In the genomic region with DNA sequence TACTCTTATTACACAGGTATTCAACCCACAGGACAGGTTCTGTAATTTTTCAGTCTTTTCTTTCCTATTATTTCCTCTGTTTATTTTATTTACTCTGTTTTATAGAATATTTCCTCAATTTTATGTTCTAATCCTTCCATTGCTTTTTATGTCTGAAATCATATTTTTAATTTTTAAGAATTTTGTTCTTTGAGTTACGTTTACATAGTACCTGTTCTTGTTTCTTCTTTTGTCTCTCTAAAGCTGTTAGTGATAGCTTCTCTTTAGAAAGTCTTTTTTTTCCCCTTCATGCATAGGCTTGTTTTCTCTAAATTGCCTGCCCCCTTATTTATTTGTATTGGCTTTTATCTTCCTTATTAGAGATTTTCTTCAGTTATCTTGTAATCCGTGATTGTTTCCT, we compare ENCODE assay signal across 29 cellular contexts.
"Had no signal": no experiment of that assay in that cellular context is flagged by ENCODE, and none has a peak within 500 bp of the region (broad histone marks: within the 10 kb centered on the region; RNA-seq: fewer than 3 reads in every experiment).

No MANE protein-coding gene starts in this region.

- H3K9me3 ChIP-seq: testis, thyroid gland, upper lobe of right lung, uterus had no signal

- H3K27ac Mint-ChIP-seq: stimulated activated effector memory CD8-positive, alpha-beta T cell treated with anti-CD3 and anti-CD28 coated beads, Interleukin-12 subunit alpha, Interleukin-12 subunit beta, amount 100 ng/mL, for 72 hours; stimulated activated memory B cell treated with anti-CD40 and anti-IgM and Interleukin-4, amounts not matched to agents 10 μg/mL and 1 μg/mL and 100 μg/mL, for 72 hours; stimulated activated naive B cell treated with anti-CD40 and anti-IgM and Interleukin-4, amounts not matched to agents 10 μg/mL and 1 μg/mL and 100 μg/mL, for 72 hours; stimulated activated naive CD8-positive, alpha-beta T cell treated with anti-CD3 and anti-CD28 coated beads, Interleukin-15, Interleukin-2, amounts not matched to agents 100 ng/mL and 50 ng/mL, for 24 hours; type B pancreatic cell had no signal

- H3K27me3 ChIP-seq: stomach, suprapubic skin, testis, thyroid gland, tibial artery, tibial nerve, transverse colon, upper lobe of left lung, upper lobe of right lung, uterus, vagina had no signal

- H3K27ac ChIP-seq: stomach, suprapubic skin, testis, thoracic aorta, thyroid gland, tibial artery, tibial nerve, transverse colon, upper lobe of left lung, upper lobe of right lung, uterus, vagina had no signal

- H3K4me1 ChIP-seq: stomach, suprapubic skin, testis, thyroid gland, tibial artery, tibial nerve, transverse colon, upper lobe of right lung, uterus, vagina had no signal

- H3K27me3 Mint-ChIP-seq: stimulated activated memory B cell treated with anti-CD40 and anti-IgM and Interleukin-4, amounts not matched to agents 10 μg/mL and 1 μg/mL and 100 μg/mL, for 72 hours; stimulated activated naive B cell treated with anti-CD40 and anti-IgM and Interleukin-4, amounts not matched to agents 10 μg/mL and 1 μg/mL and 100 μg/mL, for 72 hours; stimulated activated naive CD8-positive, alpha-beta T cell treated with anti-CD3 and anti-CD28 coated beads, Interleukin-15, amount 100 ng/mL, for 72 hours; stimulated activated naive CD8-positive, alpha-beta T cell treated with anti-CD3 and anti-CD28 coated beads, Interleukin-15, Interleukin-2, amounts not matched to agents 100 ng/mL and 50 ng/mL, for 24 hours had no signal

- H3K36me3 Mint-ChIP-seq: stimulated activated effector memory CD8-positive, alpha-beta T cell treated with anti-CD3 and anti-CD28 coated beads, Interleukin-12 subunit alpha, Interleukin-12 subunit beta, amount 100 ng/mL, for 72 hours had no signal

- DNase-seq: stimulated activated CD4-positive, alpha-beta T cell treated with anti-CD3 and anti-CD28 coated beads, Interleukin-2, amount 100 ng/mL, for 48 hours; stimulated activated CD4-positive, alpha-beta T cell treated with anti-CD3 and anti-CD28 coated beads, Interleukin-4, amount 100 ng/mL, for 1 hour; stimulated activated CD4-positive, alpha-beta T cell treated with anti-CD3 and anti-CD28 coated beads, Interleukin-4, amount 100 ng/mL, for 24 hours; stimulated activated CD4-positive, alpha-beta T cell treated with anti-CD3 and anti-CD28 coated beads, Interleukin-4, amount 100 ng/mL, for 4 hours; stimulated activated CD8-positive, alpha-beta memory T cell treated with anti-CD3 and anti-CD28 coated beads, Interleukin-4, amount 100 ng/mL, for 48 hours; stimulated activated naive B cell treated with anti-CD40 and anti-IgM and Interleukin-4, amounts not matched to agents 10 μg/mL and 1 μg/mL and 100 μg/mL, for 72 hours; stimulated activated naive CD4-positive, alpha-beta T cell; stimulated activated naive CD4-positive, alpha-beta T cell treated with Interleukin-2 at 50 U/mL for 16 hours; stimulated activated naive CD8-positive, alpha-beta T cell treated with anti-CD3 and anti-CD28 coated beads, Interleukin-15, amount 100 ng/mL, for 72 hours; stimulated activated naive CD8-positive, alpha-beta T cell treated with anti-CD3 and anti-CD28 coated beads, Interleukin-15, Interleukin-2, amounts not matched to agents 100 U/mL and 50 U/mL, for 24 hours; stomach; substantia nigra; testis; thyroid gland; tibial artery; transverse colon; trophoblast cell; upper lobe of left lung; upper lobe of right lung; uterus had no signal

- H3K4me3 Mint-ChIP-seq: stimulated activated effector memory CD8-positive, alpha-beta T cell treated with anti-CD3 and anti-CD28 coated beads, Interleukin-12 subunit alpha, Interleukin-12 subunit beta, amount 100 ng/mL, for 72 hours; stimulated activated memory B cell treated with anti-CD40 and anti-IgM and Interleukin-4, amounts not matched to agents 10 μg/mL and 1 μg/mL and 100 μg/mL, for 72 hours; stimulated activated naive B cell treated with anti-CD40 and anti-IgM and Interleukin-4, amounts not matched to agents 10 μg/mL and 1 μg/mL and 100 μg/mL, for 72 hours; stimulated activated naive CD8-positive, alpha-beta T cell treated with anti-CD3 and anti-CD28 coated beads, Interleukin-15, amount 100 ng/mL, for 72 hours; stimulated activated naive CD8-positive, alpha-beta T cell treated with anti-CD3 and anti-CD28 coated beads, Interleukin-15, Interleukin-2, amounts not matched to agents 100 ng/mL and 50 ng/mL, for 24 hours; type B pancreatic cell had no signal

- H3K4me1 Mint-ChIP-seq: stimulated activated memory B cell treated with anti-CD40 and anti-IgM and Interleukin-4, amounts not matched to agents 10 μg/mL and 1 μg/mL and 100 μg/mL, for 72 hours had no signal

- H3K4me3 ChIP-seq: stomach, suprapubic skin, testis, thoracic aorta, thyroid gland, tibial artery, tibial nerve, transverse colon, upper lobe of left lung, upper lobe of right lung, uterus, vagina had no signal

- FAIRE-seq: urothelium cell line had no signal

- H3K36me3 ChIP-seq: stomach, suprapubic skin, thyroid gland, tibial artery, transverse colon, upper lobe of left lung, upper lobe of right lung, uterus, vagina had no signal
